ENCODE assay signal across 1 cellular context in genomic region chr1:161020573-161021167, GRCh38.
TF ChIP-seq lines count a peak whose summit lies in the region.

TSS of gene F11R (minus strand) at chr1:161021152. CDS start at chr1:161021073, 79 bp downstream.

TF ChIP-seq in HepG2, 621 proteins besides CTCF, POLR2A, EP300 and RAD21 (continued from another document and continues in another):
- TF ChIP-seq ZNF503 (CRISPR knock-in tag; IDR thresholded peaks at IDR 0.05) (0 out of 2 replicates have a peak, but pooled peaks have one; percentile 55), ATF7-NPFF (CRISPR knock-in tag; IDR thresholded peaks at IDR 0.05; ENCODE audit: low read depth) (0 out of 2 replicates have a peak, but pooled peaks have one; percentile 48), POLR2AphosphoS2 (IDR thresholded peaks at IDR 0.05; ENCODE audit: low read depth, low read length) (no peak), ZNF800 (CRISPR knock-in tag; IDR thresholded peaks at IDR 0.05) (no peak), ZBTB14 (CRISPR knock-in tag; IDR thresholded peaks at IDR 0.05) (no peak), NBN (conservative IDR thresholded peaks at IDR 0.05) (no peak), PHF8 (CRISPR knock-in tag; IDR thresholded peaks at IDR 0.05) (peak; percentile 65), ZNF710 (CRISPR knock-in tag; IDR thresholded peaks at IDR 0.05; ENCODE audit: borderline replicate concordance) (no peak), UBTF (CRISPR knock-in tag; IDR thresholded peaks at IDR 0.05) (peak; percentile 70), ZNF605 (CRISPR knock-in tag; IDR thresholded peaks at IDR 0.05) (peak; percentile 56; the same call in 1 of the 2 replicates), ZNF558 (CRISPR knock-in tag; IDR thresholded peaks at IDR 0.05; ENCODE audit: borderline replicate concordance) (peak; percentile 57; the same call in 1 of the 2 replicates), ZNF138 (CRISPR knock-in tag; IDR thresholded peaks at IDR 0.05; ENCODE audit: low read depth) (no peak), CBFB (CRISPR knock-in tag; IDR thresholded peaks at IDR 0.05) (peak; percentile 54; the same call in 1 of the 2 replicates), ZNF512B (CRISPR knock-in tag; IDR thresholded peaks at IDR 0.05; ENCODE audit: borderline replicate concordance) (no peak), HBP1 (CRISPR knock-in tag; IDR thresholded peaks at IDR 0.05; ENCODE audit: low read depth) (0 out of 2 replicates have a peak, but pooled peaks have one; percentile 41), NKX3-1 (CRISPR knock-in tag; IDR thresholded peaks at IDR 0.05) (no peak), ZNF672 (CRISPR knock-in tag; IDR thresholded peaks at IDR 0.05) (no peak), DNMT1 (CRISPR knock-in tag; IDR thresholded peaks at IDR 0.05) (0 out of 2 replicates have a peak, but pooled peaks have one; percentile 43), SALL1 (CRISPR knock-in tag; IDR thresholded peaks at IDR 0.05) (no peak; the same call in none of the 2 replicates), TEF (CRISPR knock-in tag; IDR thresholded peaks at IDR 0.05) (no peak), ZNF446 (CRISPR knock-in tag; IDR thresholded peaks at IDR 0.05) (no peak), U2AF1 (optimal IDR thresholded peaks at IDR 0.05; ENCODE audit: low read depth, low read length) (no peak), HNRNPUL1 (IDR thresholded peaks at IDR 0.05; ENCODE audit: low read depth, low read length) (no peak), ZNF253 (CRISPR knock-in tag; IDR thresholded peaks at IDR 0.05; ENCODE audit: borderline replicate concordance) (no peak), TCF7L2 (IDR thresholded peaks at IDR 0.05; ENCODE audit: low read depth, low read length) (no peak), NONO (IDR thresholded peaks at IDR 0.05) (no peak), NONO (CRISPR knock-in tag; conservative IDR thresholded peaks at IDR 0.05) (no peak; the same call in 1 of the 2 replicates), ARID4A (CRISPR knock-in tag; IDR thresholded peaks at IDR 0.05; ENCODE audit: borderline replicate concordance) (peak; percentile 52; the same call in 1 of the 2 replicates), ZNF30 (CRISPR knock-in tag; IDR thresholded peaks at IDR 0.05) (no peak), CEBPB (IDR thresholded peaks at IDR 0.05; ENCODE audit: borderline replicate concordance, low read depth, low read length) (no peak)
